In the genomic region with DNA sequence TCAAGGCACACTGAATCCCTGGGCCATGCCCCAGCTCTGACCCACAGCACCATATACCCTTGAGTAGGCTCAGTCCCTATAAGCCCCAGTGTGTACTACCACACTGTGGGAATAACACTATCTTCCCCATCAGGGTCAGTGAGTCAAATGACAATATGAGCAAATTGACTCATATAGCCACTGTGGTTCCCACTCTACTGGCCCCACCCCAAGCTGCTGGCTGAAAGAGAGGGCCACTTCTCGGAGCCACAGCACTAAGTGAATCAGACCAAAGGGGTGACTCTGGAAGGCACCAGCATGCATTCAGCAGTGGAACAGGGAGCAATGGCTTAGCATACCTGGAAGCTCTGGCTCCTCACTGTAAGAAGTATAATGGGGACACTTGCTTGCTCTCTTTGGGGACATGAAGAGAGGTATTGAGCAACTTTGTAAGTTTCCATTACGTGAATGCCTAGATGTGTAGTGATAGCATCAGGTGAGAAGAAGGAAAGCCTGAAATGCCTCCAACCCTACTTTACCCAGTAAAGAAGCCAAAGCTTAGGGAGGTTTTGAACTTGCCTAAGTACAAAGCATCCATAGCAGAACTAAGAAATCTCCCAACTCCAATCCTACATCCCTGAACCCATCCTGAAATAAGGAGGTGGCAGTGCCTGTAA, we compare ENCODE assay signal across 8 cellular contexts. TPM values are rescaled to one million over a fixed set of nuclear protein-coding genes. Genes with fewer than 3 reads are reported as not detected.
DNase-seq lines count a peak whose midpoint lies in the region; ATAC-seq and TF ChIP-seq lines count a peak whose summit lies in the region.

No MANE protein-coding gene starts in this region.

- H3K27ac ChIP-seq in cingulate gyrus (ENCODE audit: low read depth, low read length), result peak overlapping the region; percentile 55
- peak overlapping the region; percentile 100 for H3K27ac ChIP-seq in osteoblast (ENCODE audit: low read depth, low read length)

- TF ChIP-seq CTCF in AG10803 (conservative IDR thresholded peaks at IDR 0.05; ENCODE audit: low read length) (no peak), osteoblast (IDR thresholded peaks at IDR 0.05; ENCODE audit: extremely low read depth, low read depth, low read length) (no peak)

- peak; percentile 37 for ATAC-seq in GM19468 (IDR thresholded peaks at IDR 0.05; ENCODE audit: extremely low read depth, unreplicated experiment)

- H4K20me1 ChIP-seq in osteoblast (ENCODE audit: insufficient read depth, low read length), result peaks cover 14% of the 10 kb centered on the region

- H3K4me2 ChIP-seq in osteoblast (ENCODE audit: insufficient read depth, low read length), result peak overlapping the region; percentile 67

- peaks cover 97% of the 10 kb centered on the region for H3K79me2 ChIP-seq in osteoblast (ENCODE audit: insufficient read depth, low read length)

- peak; percentile 74 for DNase-seq in AG10803 (ENCODE audit: low read depth)
- DNase-seq in HK-2 (ENCODE audit: unreplicated experiment), result peak; percentile 56
- DNase-seq in osteoblast (ENCODE audit: insufficient read length, low spot score, missing footprints), result peak; percentile 35
- DNase-seq in NCI-H1092 (lab: John Stamatoyannopoulos, UW), result no peak
- no peak for DNase-seq in LoVo (ENCODE audit: low spot score)
- DNase-seq in SK-N-DZ (ENCODE audit: low spot score), result no peak

- peaks cover 49% of the 10 kb centered on the region for H3K36me3 ChIP-seq in osteoblast (ENCODE audit: insufficient read depth, low read length)

- no peak overlapping the region for H2AFZ ChIP-seq in osteoblast (ENCODE audit: low read length)

- no peaks in the 10 kb centered on the region for H3K27me3 ChIP-seq in osteoblast (ENCODE audit: insufficient read depth, low read length)

- H3K4me1 ChIP-seq in osteoblast (ENCODE audit: insufficient read depth, low read length), result peaks cover 50% of the 10 kb centered on the region

- H3K4me3 ChIP-seq in AG10803 (ENCODE audit: low read length) (no peak overlapping the region), osteoblast (ENCODE audit: insufficient read depth, low read length) (peak overlapping the region; percentile 17)

- H3K9me3 ChIP-seq in osteoblast (ENCODE audit: low read depth, low read length), result no peaks in the 10 kb centered on the region

RNA-seq across cellular contexts. Expression of a gene that starts 13.5 kb away (rescaled TPM):
- 345 and 377 TPM in 2 replicates for total RNA-seq in osteoblast
- polyA plus RNA-seq in SK-N-DZ (2014; cell fraction: cytosol; rRNA removed), result 64.3 and 72.3 TPM in 2 replicates
- 30.6 and 41.2 TPM in 2 replicates for polyA plus RNA-seq in SK-N-DZ (2014; cell fraction: nucleus; rRNA removed)

RNA-seq across cellular contexts. Expression of a gene that starts 22.1 kb away (rescaled TPM):
- not detected in 2 replicates for total RNA-seq in osteoblast
- polyA plus RNA-seq in SK-N-DZ (2014; cell fraction: cytosol; rRNA removed), result not detected in 2 replicates
- not detected in 2 replicates for polyA plus RNA-seq in SK-N-DZ (2014; cell fraction: nucleus; rRNA removed)

RNA-seq across cellular contexts. Expression of a gene that starts 51.6 kb away (rescaled TPM):
- 35.8 and 38.3 TPM in 2 replicates for total RNA-seq in osteoblast
- 41.3 and 45.7 TPM in 2 replicates for polyA plus RNA-seq in SK-N-DZ (2014; cell fraction: cytosol; rRNA removed)
- polyA plus RNA-seq in SK-N-DZ (2014; cell fraction: nucleus; rRNA removed), result 28.2 and 42.0 TPM in 2 replicates

Comparison
In these comparisons a context has a peak if more than half of its experiments do, and no peak if none do; other contexts are left out.
1. DNase-seq: peak in AG10803 (single experiment), HK-2 (single experiment) and osteoblast (single experiment); none in NCI-H1092 (single experiment), LoVo (single experiment) and SK-N-DZ (single experiment).